In genomic region chr9:92642599-92642998, GRCh38 we compare ENCODE assay signal across 26 cellular contexts.
"Had no signal": no experiment of that assay in that cellular context is flagged by ENCODE, and none has a peak within 500 bp of the region (broad histone marks: within the 10 kb centered on the region; RNA-seq: fewer than 3 reads in every experiment).

No MANE protein-coding gene starts in this region.

- H3K4me1 ChIP-seq: body of pancreas, right lobe of liver, thyroid gland, upper lobe of right lung had no signal

- H3K9me3 ChIP-seq: body of pancreas, right lobe of liver, thyroid gland, upper lobe of right lung had no signal

- ATAC-seq: activated naive CD4-positive, alpha-beta T cell treated with anti-CD3 and anti-CD28 coated beads, Interleukin-2, amount 50 U/mL, for 72 hours; activated T-cell treated with anti-CD3 and anti-CD28 coated beads, Interleukin-2, amount 50 U/mL, for 72 hours; body of pancreas; esophagus mucosa; left cardiac atrium; left ventricle myocardium superior; stimulated activated memory B cell treated with anti-CD40 and anti-IgM and Interleukin-4, amounts not matched to agents 10 μg/mL and 1 μg/mL and 100 μg/mL, for 72 hours; stimulated activated naive CD8-positive, alpha-beta T cell treated with anti-CD3 and anti-CD28 coated beads, Interleukin-15, amount 100 ng/mL, for 72 hours; upper lobe of right lung had no signal

- H3K4me3 ChIP-seq: body of pancreas, cardiac muscle cell, right lobe of liver, skin epidermis, thyroid gland, upper lobe of right lung had no signal

- H3K27me3 ChIP-seq: body of pancreas, cardiac muscle cell, right lobe of liver, thyroid gland, upper lobe of right lung had no signal

- H3K27ac ChIP-seq: body of pancreas, cardiac muscle cell, right lobe of liver, thyroid gland, upper lobe of right lung, VCaP had no signal

- DNase-seq: activated CD4-positive, alpha-beta T cell treated with anti-CD3 and anti-CD28 coated beads for 4 hours; activated CD4-positive, alpha-beta T cell treated with anti-CD3 and anti-CD28 coated beads, Interleukin-2, amount 50 U/mL, for 4 hours; activated naive CD4-positive, alpha-beta T cell; activated T-cell treated with anti-CD3 and anti-CD28 coated beads for 4 hours; activated T-cell treated with anti-CD3 and anti-CD28 coated beads, Interleukin-2, amount 50 U/mL, for 72 hours; body of pancreas; cortex of kidney; foreskin fibroblast; hippocampal formation; left cardiac atrium; left ventricle myocardium superior; naive B cell; nucleus accumbens; stimulated activated CD4-positive, alpha-beta T cell treated with anti-CD3 and anti-CD28 coated beads, Interleukin-4, amount 100 ng/mL, for 24 hours; stimulated activated naive CD8-positive, alpha-beta T cell treated with anti-CD3 and anti-CD28 coated beads, Interleukin-15, amount 100 ng/mL, for 72 hours; SW 1271; T-helper 9 cell; thyroid gland; upper lobe of right lung had no signal
